In the genomic region with DNA sequence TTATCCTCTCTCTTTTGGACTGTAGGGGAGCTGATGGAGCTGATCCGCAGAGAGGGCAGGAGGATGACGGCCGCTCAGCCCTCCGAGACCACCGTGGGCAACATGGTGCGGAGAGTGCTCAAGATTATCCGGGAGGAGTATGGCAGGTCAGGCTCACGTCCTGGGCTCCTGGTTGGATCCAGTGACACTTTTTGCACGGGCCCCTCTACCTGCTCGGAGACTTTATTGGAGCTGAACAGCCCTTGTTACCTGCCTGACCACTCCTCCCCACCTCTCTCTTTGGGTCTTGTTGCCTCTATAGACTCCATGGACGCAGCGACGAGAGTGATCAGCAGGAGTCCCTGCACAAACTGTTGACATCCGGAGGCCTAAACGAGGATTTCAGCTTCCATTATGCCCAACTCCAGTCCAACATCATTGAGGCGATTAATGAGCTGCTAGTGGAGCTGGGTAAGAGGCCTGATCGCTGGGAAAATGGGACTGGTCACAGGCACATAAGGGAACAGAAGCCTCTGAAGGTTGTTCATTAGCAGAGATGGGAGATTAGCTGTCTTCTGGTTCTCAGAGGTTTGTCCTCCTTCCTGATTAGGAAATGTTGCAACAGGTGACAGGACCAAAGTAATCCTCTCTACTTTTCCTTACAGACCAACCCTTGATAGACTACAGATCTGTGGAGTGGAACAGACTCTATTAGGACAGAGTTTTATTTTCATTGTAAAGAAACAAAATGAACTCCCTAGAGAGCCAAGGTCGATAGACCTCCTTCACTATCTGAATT, we compare ENCODE assay signal across 8 cellular contexts. TPM values are rescaled to one million over a fixed set of nuclear protein-coding genes. Genes with fewer than 3 reads are reported as not detected.
DNase-seq lines count a peak whose midpoint lies in the region; ATAC-seq and TF ChIP-seq lines count a peak whose summit lies in the region.

No MANE protein-coding gene starts in this region.

- 15 to 18% methylated on average over 5 to 9 of the region's 18 CpGs for WGBS in esophagus squamous epithelium, 2 donors

- no peak for TF ChIP-seq POLR2A in esophagus squamous epithelium (IDR thresholded peaks at IDR 0.05)

- DNase-seq in esophagus squamous epithelium (lab: John Stamatoyannopoulos, UW): no peak
- no peak for DNase-seq in HK-2 (ENCODE audit: unreplicated experiment)
- no peak for DNase-seq in SW480 (ENCODE audit: low spot score)

- peak; percentile 7 for ATAC-seq in GM19397 (IDR thresholded peaks at IDR 0.05; ENCODE audit: unreplicated experiment)
- peak; percentile 1; the same call in 2 of the 3 replicates for ATAC-seq in SK-N-SH treated with all-trans-retinoic acid at 6 μM for 48 hours
- ATAC-seq in HG02642 (IDR thresholded peaks at IDR 0.05; ENCODE audit: poor library complexity, unreplicated experiment): no peak
- no peak for ATAC-seq in GM18870 (IDR thresholded peaks at IDR 0.05; ENCODE audit: unreplicated experiment)

- no peak for TF ChIP-seq CTCF in esophagus squamous epithelium (IDR thresholded peaks at IDR 0.05)

- H3K9ac ChIP-seq in rectal smooth muscle tissue (ENCODE audit: low read length): peak overlapping the region; percentile 12

- H3K4me3 ChIP-seq in esophagus squamous epithelium (peak overlapping the region; percentile 65 to 97 (median 80)), rectal smooth muscle tissue (ENCODE audit: low read length) (peak overlapping the region; percentile 88)

- no peaks in the 10 kb centered on the region for H3K9me3 ChIP-seq in esophagus squamous epithelium

- intact Hi-C loops in esophagus squamous epithelium (cut with DNase I): loop anchor here (10.0 kb wide), 1 partner anchor 81 kb away; no protein-coding TSS in a partner anchor

- H3K27ac ChIP-seq in esophagus squamous epithelium (peak overlapping the region; percentile 81 to 94 (median 90)), rectal smooth muscle tissue (ENCODE audit: low read depth, low read length) (peak overlapping the region; percentile 74)

- no peaks in the 10 kb centered on the region for H3K27me3 ChIP-seq in esophagus squamous epithelium
- no peaks in the 10 kb centered on the region for H3K27me3 ChIP-seq in rectal smooth muscle tissue (ENCODE audit: control insufficient read depth, insufficient read depth, low read length)

- H3K36me3 ChIP-seq in esophagus squamous epithelium (peaks cover 0 to 38% (median 13%) of the 10 kb centered on the region in 3 donors), rectal smooth muscle tissue (ENCODE audit: control insufficient read depth, insufficient read depth, low read length) (peaks cover 13% of the 10 kb centered on the region)

- H3K4me1 ChIP-seq in esophagus squamous epithelium (peaks cover 21 to 36% (median 21%) of the 10 kb centered on the region in 3 donors), rectal smooth muscle tissue (ENCODE audit: control insufficient read depth, insufficient read depth, low read length) (peaks cover 5% of the 10 kb centered on the region)

TF ChIP-seq in SK-N-SH treated with all-trans-retinoic acid at 6 μM for 48 hours, 23 proteins besides CTCF, POLR2A, EP300 and RAD21:
- TF ChIP-seq SNAI2 (CRISPR knock-in tag; IDR thresholded peaks at IDR 0.05): no peak
- TF ChIP-seq, protein P1, sequence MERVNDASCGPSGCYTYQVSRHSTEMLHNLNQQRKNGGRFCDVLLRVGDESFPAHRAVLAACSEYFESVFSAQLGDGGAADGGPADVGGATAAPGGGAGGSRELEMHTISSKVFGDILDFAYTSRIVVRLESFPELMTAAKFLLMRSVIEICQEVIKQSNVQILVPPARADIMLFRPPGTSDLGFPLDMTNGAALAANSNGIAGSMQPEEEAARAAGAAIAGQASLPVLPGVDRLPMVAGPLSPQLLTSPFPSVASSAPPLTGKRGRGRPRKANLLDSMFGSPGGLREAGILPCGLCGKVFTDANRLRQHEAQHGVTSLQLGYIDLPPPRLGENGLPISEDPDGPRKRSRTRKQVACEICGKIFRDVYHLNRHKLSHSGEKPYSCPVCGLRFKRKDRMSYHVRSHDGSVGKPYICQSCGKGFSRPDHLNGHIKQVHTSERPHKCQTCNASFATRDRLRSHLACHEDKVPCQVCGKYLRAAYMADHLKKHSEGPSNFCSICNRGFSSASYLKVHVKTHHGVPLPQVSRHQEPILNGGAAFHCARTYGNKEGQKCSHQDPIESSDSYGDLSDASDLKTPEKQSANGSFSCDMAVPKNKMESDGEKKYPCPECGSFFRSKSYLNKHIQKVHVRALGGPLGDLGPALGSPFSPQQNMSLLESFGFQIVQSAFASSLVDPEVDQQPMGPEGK (CRISPR knock-in tag; IDR thresholded peaks at IDR 0.05; ENCODE audit: borderline replicate concordance): no peak
- TF ChIP-seq TCF4 (CRISPR knock-in tag; IDR thresholded peaks at IDR 0.05; ENCODE audit: borderline replicate concordance): no peak
- TF ChIP-seq ZFP3 (CRISPR knock-in tag; IDR thresholded peaks at IDR 0.05): no peak
- TF ChIP-seq ZNF70 (CRISPR knock-in tag; IDR thresholded peaks at IDR 0.05): no peak
- no peak for TF ChIP-seq BACH2 (CRISPR knock-in tag; IDR thresholded peaks at IDR 0.05; ENCODE audit: borderline replicate concordance)
- no peak for TF ChIP-seq ZC3H10 (CRISPR knock-in tag; IDR thresholded peaks at IDR 0.05)
- TF ChIP-seq ZNF8 (CRISPR knock-in tag; IDR thresholded peaks at IDR 0.05): no peak
- no peak for TF ChIP-seq RARB (CRISPR knock-in tag; IDR thresholded peaks at IDR 0.05)
- TF ChIP-seq, protein P2, sequence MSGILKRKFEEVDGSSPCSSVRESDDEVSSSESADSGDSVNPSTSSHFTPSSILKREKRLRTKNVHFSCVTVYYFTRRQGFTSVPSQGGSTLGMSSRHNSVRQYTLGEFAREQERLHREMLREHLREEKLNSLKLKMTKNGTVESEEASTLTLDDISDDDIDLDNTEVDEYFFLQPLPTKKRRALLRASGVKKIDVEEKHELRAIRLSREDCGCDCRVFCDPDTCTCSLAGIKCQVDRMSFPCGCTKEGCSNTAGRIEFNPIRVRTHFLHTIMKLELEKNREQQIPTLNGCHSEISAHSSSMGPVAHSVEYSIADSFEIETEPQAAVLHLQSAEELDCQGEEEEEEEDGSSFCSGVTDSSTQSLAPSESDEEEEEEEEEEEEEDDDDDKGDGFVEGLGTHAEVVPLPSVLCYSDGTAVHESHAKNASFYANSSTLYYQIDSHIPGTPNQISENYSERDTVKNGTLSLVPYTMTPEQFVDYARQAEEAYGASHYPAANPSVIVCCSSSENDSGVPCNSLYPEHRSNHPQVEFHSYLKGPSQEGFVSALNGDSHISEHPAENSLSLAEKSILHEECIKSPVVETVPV (CRISPR knock-in tag; IDR thresholded peaks at IDR 0.05): no peak

RNA-seq across cellular contexts. Expression of a gene that starts 0.7 kb away (rescaled TPM):
- 10 to 100 TPM; 27.8 to 41.0 (median 39.0) TPM for total RNA-seq in esophagus squamous epithelium

RNA-seq across cellular contexts. Expression of a gene that starts 47.8 kb away (rescaled TPM):
- 10 to 100 TPM in 3 of 4 donors, 1 to 10 TPM in 1; 8.4 to 39.7 (median 11.0) TPM for total RNA-seq in esophagus squamous epithelium

RNA-seq across cellular contexts. Expression of a gene that starts 48.0 kb away (rescaled TPM):
- 10 to 100 TPM in 1 of 4 donors, 1 to 10 TPM in 3; 1.6 to 42.3 (median 6.2) TPM for total RNA-seq in esophagus squamous epithelium

Comparison
In these comparisons a context has a peak if more than half of its experiments do, and no peak if none do; other contexts are left out.
1. ATAC-seq: peak in GM19397 (single experiment) and SK-N-SH treated with all-trans-retinoic acid at 6 μM for 48 hours (single experiment); none in HG02642 (single experiment) and GM18870 (single experiment).